In genomic region chr19:48392006-48392344, GRCh38 we compare ENCODE assay signal across 15 cellular contexts. TPM values are rescaled to one million over a fixed set of nuclear protein-coding genes. Genes with fewer than 3 reads are reported as not detected.
DNase-seq lines count a peak whose midpoint lies in the region; ATAC-seq and TF ChIP-seq lines count a peak whose summit lies in the region.
"Not testable (repeated sequence)": the region's sequence is repeated elsewhere in the genome, so short reads cannot be mapped to it uniquely, and the experiment has no call there.
"Had no signal": no experiment of that assay in that cellular context is flagged by ENCODE, and none has a peak within 500 bp of the region (broad histone marks: within the 10 kb centered on the region; RNA-seq: fewer than 3 reads in every experiment).

No MANE protein-coding gene starts in this region.

- not testable (repeated sequence) for H3K9me3 Mint-ChIP-seq in GM23338; T-cell; activated T-helper 1 cell treated with anti-CD3 and anti-CD28 coated beads, Interleukin-12 subunit alpha, Interleukin-12 subunit beta, Interleukin-2, Interleukin-4 antibody, amounts not matched to agents 30 ng/mL and 10 ng/mL and 1 ng/mL, durations not matched to agents 14 hours and 24 hours and 36 hours; dendritic cell treated with granulocyte-macrophage colony-stimulating factor and Interleukin-4, amounts not matched to agents 40 ng/mL and 50 ng/mL, for 4 days; nephron

- H3K27me3 Mint-ChIP-seq in GM23338 (ENCODE audit: insufficient read depth, low read depth, poor library complexity) (peaks cover 45% of the 10 kb centered on the region), T-cell (peaks cover 21 to 25% of the 10 kb centered on the region in 2 donors), nephron (ENCODE audit: low read depth) (peaks cover 21% of the 10 kb centered on the region)
- peaks cover 38% of the 10 kb centered on the region for H3K27me3 Mint-ChIP-seq in activated T-helper 1 cell treated with anti-CD3 and anti-CD28 coated beads, Interleukin-12 subunit alpha, Interleukin-12 subunit beta, Interleukin-2, Interleukin-4 antibody, amounts not matched to agents 30 ng/mL and 10 ng/mL and 1 ng/mL, durations not matched to agents 14 hours and 24 hours and 36 hours (ENCODE audit: insufficient read depth)
- H3K27me3 Mint-ChIP-seq in dendritic cell treated with granulocyte-macrophage colony-stimulating factor and Interleukin-4, amounts not matched to agents 40 ng/mL and 50 ng/mL, for 4 days = peaks cover 55% of the 10 kb centered on the region

- H3K4me3 ChIP-seq in A673 (ENCODE audit: low read depth, low read length, poor library complexity, severe bottlenecking); GM23338: not testable (repeated sequence)

- H3K27me3 ChIP-seq in A673 (replicated peaks; ENCODE audit: insufficient read depth, low read depth, low read length, poor library complexity) = not testable (repeated sequence)
- peaks cover 49% of the 10 kb centered on the region for H3K27me3 ChIP-seq in GM23338 (ENCODE audit: insufficient read depth)

- not testable (repeated sequence) for TF ChIP-seq CTCF in A673 (conservative IDR thresholded peaks at IDR 0.05; ENCODE audit: low read depth, low read length); GM23338 (conservative IDR thresholded peaks at IDR 0.05; ENCODE audit: low read depth in 2 of 2); nephron (IDR thresholded peaks at IDR 0.05; ENCODE audit: unreplicated experiment in 3 of 3)

- peaks cover 21% of the 10 kb centered on the region for H3K79me2 ChIP-seq in GM23338 (replicated peaks; ENCODE audit: insufficient read depth)

- peak overlapping the region; percentile 99; the same call in 1 of the 2 replicates for H3K4me2 ChIP-seq in GM23338

- H3K27ac ChIP-seq in A673 (ENCODE audit: low read depth, low read length, poor library complexity, severe bottlenecking) = peak overlapping the region; percentile 91
- not testable (repeated sequence) for H3K27ac ChIP-seq in GM23338 (ENCODE audit: low read depth)

- H3K4me3 Mint-ChIP-seq in GM23338 (peak overlapping the region; percentile 88; the same call in 1 of the 3 replicates), T-cell (peak overlapping the region in 2 of 3 donors; percentile 89 to 91), nephron (peak overlapping the region; percentile 96 to 100 (median 99))
- peak overlapping the region; percentile 98 for H3K4me3 Mint-ChIP-seq in activated T-helper 1 cell treated with anti-CD3 and anti-CD28 coated beads, Interleukin-12 subunit alpha, Interleukin-12 subunit beta, Interleukin-2, Interleukin-4 antibody, amounts not matched to agents 30 ng/mL and 10 ng/mL and 1 ng/mL, durations not matched to agents 14 hours and 24 hours and 36 hours
- H3K4me3 Mint-ChIP-seq in dendritic cell treated with granulocyte-macrophage colony-stimulating factor and Interleukin-4, amounts not matched to agents 40 ng/mL and 50 ng/mL, for 4 days = not testable (repeated sequence)

- ATAC-seq in GM23338; T-cell (replicated peaks in 1 of 4): not testable (repeated sequence)

- H3K36me3 Mint-ChIP-seq in GM23338 (ENCODE audit: low read depth) (peaks cover 25% of the 10 kb centered on the region), T-cell (peaks cover 13% of the 10 kb centered on the region), nephron (ENCODE audit: low read depth) (peaks cover 18% of the 10 kb centered on the region)
- H3K36me3 Mint-ChIP-seq in activated T-helper 1 cell treated with anti-CD3 and anti-CD28 coated beads, Interleukin-12 subunit alpha, Interleukin-12 subunit beta, Interleukin-2, Interleukin-4 antibody, amounts not matched to agents 30 ng/mL and 10 ng/mL and 1 ng/mL, durations not matched to agents 14 hours and 24 hours and 36 hours (ENCODE audit: low read depth) = not testable (repeated sequence)
- peaks cover 42% of the 10 kb centered on the region for H3K36me3 Mint-ChIP-seq in dendritic cell treated with granulocyte-macrophage colony-stimulating factor and Interleukin-4, amounts not matched to agents 40 ng/mL and 50 ng/mL, for 4 days (ENCODE audit: low read depth)

- intact Hi-C loops in A673 (cut with micrococcal nuclease; ENCODE audit: unreplicated experiment) = loop anchor here (5.0 kb wide), 1 partner anchor 55 kb away; the partner anchor contains the start of gene GRWD1
- intact Hi-C loops in activated T-helper 1 cell treated with anti-CD3 and anti-CD28 coated beads, Interleukin-12 subunit alpha, Interleukin-12 subunit beta, Interleukin-2, Interleukin-4 antibody, amounts not matched to agents 30 ng/mL and 10 ng/mL and 1 ng/mL, durations not matched to agents 14 hours and 24 hours and 36 hours (cut with micrococcal nuclease) = not testable (repeated sequence)
- intact Hi-C loops in dendritic cell treated with granulocyte-macrophage colony-stimulating factor and Interleukin-4, amounts not matched to agents 40 ng/mL and 50 ng/mL, for 4 days (cut with micrococcal nuclease) = loop anchor here (5.0 kb wide), 1 partner anchor 70 kb away; a partner anchor contains a TSS

- H3K9me2 ChIP-seq in GM23338 (ENCODE audit: insufficient read depth) = not testable (repeated sequence)

- CTCF ChIA-PET in A673 (lab: Charles Lee) (interaction anchor here (0.6 to 2.0 kb wide), 15 partner anchors 20 to 602 kb away, joined by 3 to 15 read pairs (median 4); partner anchors contain the start of genes RUVBL2, SYNGR4 and TMEM143), T-cell (lab: Charles Lee) (interaction anchor here in 1 of 2 donors (1.1 to 1.8 kb wide), 3 partner anchors 12 to 192 kb away, joined by 4 to 5 read pairs (median 5); partner anchors contain the start of genes SYNGR4 and TMEM143)

- H3K36me3 ChIP-seq in A673 (ENCODE audit: insufficient read depth, low read length, poor library complexity, severe bottlenecking) (peaks cover 24% of the 10 kb centered on the region), GM23338 (ENCODE audit: insufficient read depth) (peaks cover 11% of the 10 kb centered on the region)

- H3K27ac Mint-ChIP-seq in GM23338; activated T-helper 1 cell treated with anti-CD3 and anti-CD28 coated beads, Interleukin-12 subunit alpha, Interleukin-12 subunit beta, Interleukin-2, Interleukin-4 antibody, amounts not matched to agents 30 ng/mL and 10 ng/mL and 1 ng/mL, durations not matched to agents 14 hours and 24 hours and 36 hours: not testable (repeated sequence)
- peak overlapping the region in 1 of 2 donors; percentile 93 for H3K27ac Mint-ChIP-seq in T-cell
- peak overlapping the region; percentile 96 for H3K27ac Mint-ChIP-seq in dendritic cell treated with granulocyte-macrophage colony-stimulating factor and Interleukin-4, amounts not matched to agents 40 ng/mL and 50 ng/mL, for 4 days
- H3K27ac Mint-ChIP-seq in nephron = peak overlapping the region in 2 of 3 experiments; percentile 98 to 99

- not testable (repeated sequence) for H3K9me3 ChIP-seq in A673 (ENCODE audit: low read depth, low read length, poor library complexity, severe bottlenecking)

- peaks cover 17% of the 10 kb centered on the region for H4K20me1 ChIP-seq in GM23338 (replicated peaks; ENCODE audit: insufficient read depth)

- not testable (repeated sequence) for BruUV-seq in A673 (replicated peaks; lab: Mats Ljungman, UMichigan)

- peaks cover 46% of the 10 kb centered on the region for H3K4me1 ChIP-seq in A673 (ENCODE audit: insufficient read depth, low read length, poor library complexity, severe bottlenecking)
- H3K4me1 ChIP-seq in GM23338 (ENCODE audit: insufficient read depth) = peaks cover 34% of the 10 kb centered on the region

- H3K4me1 Mint-ChIP-seq in GM23338 (peaks cover 35% of the 10 kb centered on the region), T-cell (peaks cover 37 to 51% (median 41%) of the 10 kb centered on the region in 3 donors), nephron (peaks cover 34% of the 10 kb centered on the region)
- peaks cover 13% of the 10 kb centered on the region for H3K4me1 Mint-ChIP-seq in activated T-helper 1 cell treated with anti-CD3 and anti-CD28 coated beads, Interleukin-12 subunit alpha, Interleukin-12 subunit beta, Interleukin-2, Interleukin-4 antibody, amounts not matched to agents 30 ng/mL and 10 ng/mL and 1 ng/mL, durations not matched to agents 14 hours and 24 hours and 36 hours (ENCODE audit: low read depth)
- peaks cover 51% of the 10 kb centered on the region for H3K4me1 Mint-ChIP-seq in dendritic cell treated with granulocyte-macrophage colony-stimulating factor and Interleukin-4, amounts not matched to agents 40 ng/mL and 50 ng/mL, for 4 days (ENCODE audit: low read depth)

- POLR2A ChIA-PET in A673 (lab: Charles Lee; ENCODE audit: low non-redundant PET) (interaction anchor here (0.6 kb wide), 1 partner anchor 47 kb away, joined by 3 read pairs; no protein-coding TSS in a partner anchor), T-cell (lab: Charles Lee) (interaction anchor here in 1 of 2 donors (1.0 kb wide), 1 partner anchor 59 kb away, joined by 3 read pairs; no protein-coding TSS in a partner anchor)

- H2AFZ ChIP-seq in GM23338 = not testable (repeated sequence)

- H3F3A ChIP-seq in GM23338 (replicated peaks; ENCODE audit: low read depth) = not testable (repeated sequence)

- DNase-seq in A673 (ENCODE audit: low spot score); GM23338 (ENCODE audit: low spot score); T-cell; activated T-helper 1 cell treated with anti-CD3 and anti-CD28 coated beads, Interleukin-12 subunit alpha, Interleukin-12 subunit beta, Interleukin-2, Interleukin-4 antibody, amounts not matched to agents 30 ng/mL and 10 ng/mL and 1 ng/mL, durations not matched to agents 14 hours and 24 hours and 36 hours (ENCODE audit: low spot score): not testable (repeated sequence)

RNA-seq across cellular contexts. Expression of gene KDELR1, which starts 0.6 kb away (rescaled TPM):
- total RNA-seq in A673 (2021) = 197 and 200 TPM in 2 replicates
- 171 and 184 TPM in 2 replicates for total RNA-seq in GM23338 (2014; rRNA removed; shearing (Covaris generic))
- polyA plus RNA-seq in GM23338 (2016; fragmentation: Nextera tagmentation; extraction: Ambion mirVana) = 176 and 177 TPM in 2 replicates
- total RNA-seq in T-cell = 10 to 100 TPM; 40.9 to 55.9 (median 47.5) TPM
- total RNA-seq in activated T-helper 1 cell treated with anti-CD3 and anti-CD28 coated beads, Interleukin-12 subunit alpha, Interleukin-12 subunit beta, Interleukin-2, Interleukin-4 antibody, amounts not matched to agents 30 ng/mL and 10 ng/mL and 1 ng/mL, durations not matched to agents 14 hours and 24 hours and 36 hours = 70.9 and 74.2 TPM in 2 replicates

RNA-seq across cellular contexts. Expression of gene GRIN2D, which starts 1.5 kb away (rescaled TPM):
- total RNA-seq in A673 (2021) (10.4 and 11.4 TPM in 2 replicates), T-cell (under 1 TPM in 4 of 5 donors, not detected in 1; 0.13 to 0.23 (median 0.16) TPM)
- total RNA-seq in GM23338 (2014; rRNA removed; shearing (Covaris generic)) = 16.5 and 20.0 TPM in 2 replicates
- 4.4 and 6.0 TPM in 2 replicates for polyA plus RNA-seq in GM23338 (2016; fragmentation: Nextera tagmentation; extraction: Ambion mirVana)
- 0.16 and 0.17 TPM in 2 replicates for total RNA-seq in activated T-helper 1 cell treated with anti-CD3 and anti-CD28 coated beads, Interleukin-12 subunit alpha, Interleukin-12 subunit beta, Interleukin-2, Interleukin-4 antibody, amounts not matched to agents 30 ng/mL and 10 ng/mL and 1 ng/mL, durations not matched to agents 14 hours and 24 hours and 36 hours

RNA-seq across cellular contexts. Expression of gene SYNGR4, which starts 27.8 kb away (rescaled TPM):
- total RNA-seq in A673 (2021) (0.50 TPM in 1 of 2 replicates, not detected in the other), T-cell (not detected)
- total RNA-seq in GM23338 (2014; rRNA removed; shearing (Covaris generic)) = not detected in 2 replicates
- polyA plus RNA-seq in GM23338 (2016; fragmentation: Nextera tagmentation; extraction: Ambion mirVana) = not detected in 2 replicates
- total RNA-seq in activated T-helper 1 cell treated with anti-CD3 and anti-CD28 coated beads, Interleukin-12 subunit alpha, Interleukin-12 subunit beta, Interleukin-2, Interleukin-4 antibody, amounts not matched to agents 30 ng/mL and 10 ng/mL and 1 ng/mL, durations not matched to agents 14 hours and 24 hours and 36 hours = 0.61 TPM in 1 of 2 replicates, not detected in the other
- total RNA-seq: G401, left lobe of liver, mesenteric fat pad, RPMI7951, upper lobe of right lung had no signal
- polyA plus RNA-seq: BJ, esophagus, foreskin keratinocyte, neural cell had no signal

RNA-seq across cellular contexts. Expression of gene TMEM143, which starts 28.2 kb away (rescaled TPM):
- total RNA-seq in A673 (2021) = 7.5 and 7.9 TPM in 2 replicates
- total RNA-seq in GM23338 (2014; rRNA removed; shearing (Covaris generic)) = 15.0 and 16.6 TPM in 2 replicates
- 10.0 and 12.8 TPM in 2 replicates for polyA plus RNA-seq in GM23338 (2016; fragmentation: Nextera tagmentation; extraction: Ambion mirVana)
- total RNA-seq in T-cell = 10 to 100 TPM; 14.5 to 33.5 (median 29.0) TPM
- total RNA-seq in activated T-helper 1 cell treated with anti-CD3 and anti-CD28 coated beads, Interleukin-12 subunit alpha, Interleukin-12 subunit beta, Interleukin-2, Interleukin-4 antibody, amounts not matched to agents 30 ng/mL and 10 ng/mL and 1 ng/mL, durations not matched to agents 14 hours and 24 hours and 36 hours = 7.7 and 14.9 TPM in 2 replicates

RNA-seq across cellular contexts. Expression of gene GRWD1, which starts 53.8 kb away (rescaled TPM):
- total RNA-seq in A673 (2021) (86.4 and 109 TPM in 2 replicates), T-cell (10 to 100 TPM; 29.7 to 55.2 (median 42.6) TPM)
- 58.0 and 64.6 TPM in 2 replicates for total RNA-seq in GM23338 (2014; rRNA removed; shearing (Covaris generic))
- polyA plus RNA-seq in GM23338 (2016; fragmentation: Nextera tagmentation; extraction: Ambion mirVana) = 23.2 and 25.8 TPM in 2 replicates
- 96.0 and 100 TPM in 2 replicates for total RNA-seq in activated T-helper 1 cell treated with anti-CD3 and anti-CD28 coated beads, Interleukin-12 subunit alpha, Interleukin-12 subunit beta, Interleukin-2, Interleukin-4 antibody, amounts not matched to agents 30 ng/mL and 10 ng/mL and 1 ng/mL, durations not matched to agents 14 hours and 24 hours and 36 hours
